17 cellular contexts compared by ENCODE assay signal in the genomic region with DNA sequence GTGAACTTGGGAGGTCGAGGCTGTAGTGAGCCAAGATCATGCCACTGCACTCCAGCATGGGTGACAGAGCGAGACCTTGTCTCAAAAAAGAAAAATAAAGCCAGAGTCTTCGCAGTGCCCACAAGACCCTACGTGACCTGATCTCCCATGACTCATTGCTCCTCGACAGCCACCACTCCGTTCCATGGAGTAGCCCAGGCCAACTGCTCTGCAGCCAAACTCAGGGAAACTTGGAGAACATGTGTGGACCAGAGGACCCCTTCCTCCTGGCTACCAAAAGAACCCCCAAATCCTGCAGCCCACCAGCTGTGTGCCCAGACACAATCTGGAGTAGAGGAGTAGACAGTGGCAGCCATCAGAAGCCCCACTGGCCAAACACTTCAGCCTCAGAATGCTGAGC. TPM values are rescaled to one million over a fixed set of nuclear protein-coding genes. Genes with fewer than 3 reads are reported as not detected.
DNase-seq lines count a peak whose midpoint lies in the region; ATAC-seq and TF ChIP-seq lines count a peak whose summit lies in the region.
"Had no signal": no experiment of that assay in that cellular context is flagged by ENCODE, and none has a peak within 500 bp of the region (broad histone marks: within the 10 kb centered on the region; RNA-seq: fewer than 3 reads in every experiment).

No MANE protein-coding gene starts in this region.

- H3K27ac Mint-ChIP-seq in activated T-cell treated with anti-CD3 and anti-CD28 coated beads, Interleukin-2, amount 50 U/mL, for 72 hours, result no peak overlapping the region
- peak overlapping the region; percentile 60 for H3K27ac Mint-ChIP-seq in stimulated activated naive B cell treated with anti-CD40 and anti-IgM and Interleukin-4, amounts not matched to agents 10 μg/mL and 1 μg/mL and 100 μg/mL, for 72 hours
- H3K27ac Mint-ChIP-seq: HFFc6 had no signal

- H3K4me3 Mint-ChIP-seq in activated T-cell treated with anti-CD3 and anti-CD28 coated beads, Interleukin-2, amount 50 U/mL, for 72 hours, result peak overlapping the region; percentile 93 to 97
- no peak overlapping the region for H3K4me3 Mint-ChIP-seq in stimulated activated naive B cell treated with anti-CD40 and anti-IgM and Interleukin-4, amounts not matched to agents 10 μg/mL and 1 μg/mL and 100 μg/mL, for 72 hours
- H3K4me3 Mint-ChIP-seq: HFFc6 had no signal

- peaks cover 85% of the 10 kb centered on the region for H3K4me1 Mint-ChIP-seq in activated T-cell treated with anti-CD3 and anti-CD28 coated beads, Interleukin-2, amount 50 U/mL, for 72 hours (ENCODE audit: low read depth)
- H3K4me1 Mint-ChIP-seq in stimulated activated naive B cell treated with anti-CD40 and anti-IgM and Interleukin-4, amounts not matched to agents 10 μg/mL and 1 μg/mL and 100 μg/mL, for 72 hours, result peaks cover 20 to 26% of the 10 kb centered on the region in 2 donors

- no peak for ATAC-seq in activated T-cell treated with anti-CD3 and anti-CD28 coated beads, Interleukin-2, amount 50 U/mL, for 72 hours (replicated peaks in 1 of 2)
- ATAC-seq in stimulated activated naive B cell treated with anti-CD40 and anti-IgM and Interleukin-4, amounts not matched to agents 10 μg/mL and 1 μg/mL and 100 μg/mL, for 72 hours (replicated peaks), result no peak
- no peak for ATAC-seq in left lobe of liver

- H3K4me1 ChIP-seq in colonic mucosa, result peaks cover 10% of the 10 kb centered on the region

- no peak for DNase-seq in activated T-cell treated with anti-CD3 and anti-CD28 coated beads, Interleukin-2, amount 50 U/mL, for 72 hours
- DNase-seq in activated T-cell treated with anti-CD3 and anti-CD28 coated beads for 4 hours (no peak), D341Med (ENCODE audit: low spot score) (peak; percentile 1), colonic mucosa (peak; percentile 13), NCI-H774 (lab: John Stamatoyannopoulos, UW) (no peak), left lobe of liver (ENCODE audit: low spot score) (no peak), COLO668 (lab: John Stamatoyannopoulos, UW; ENCODE audit: unreplicated experiment) (no peak)
- DNase-seq in stimulated activated naive B cell treated with anti-CD40 and anti-IgM and Interleukin-4, amounts not matched to agents 10 μg/mL and 1 μg/mL and 100 μg/mL, for 72 hours, result no peak
- DNase-seq: AML-193, DMS153, EL, HFFc6, MM.1S, NCI-H2029, NCI-H510A, SHP77 had no signal

- H3K9me3 Mint-ChIP-seq in activated T-cell treated with anti-CD3 and anti-CD28 coated beads, Interleukin-2, amount 50 U/mL, for 72 hours, result peaks cover 1 to 9% of the 10 kb centered on the region in 2 donors
- peaks cover 0 to 5% of the 10 kb centered on the region in 2 donors for H3K9me3 Mint-ChIP-seq in stimulated activated naive B cell treated with anti-CD40 and anti-IgM and Interleukin-4, amounts not matched to agents 10 μg/mL and 1 μg/mL and 100 μg/mL, for 72 hours

- intact Hi-C loops in colonic mucosa (cut with DNase I), result no loop called here

- no peak for TF ChIP-seq CTCF in colonic mucosa (IDR thresholded peaks at IDR 0.05)

- no peaks in the 10 kb centered on the region for H3K36me3 ChIP-seq in colonic mucosa

- H3K4me3 ChIP-seq in colonic mucosa, result no peak overlapping the region

- no peaks in the 10 kb centered on the region for H3K27me3 ChIP-seq in colonic mucosa

- H3K27ac ChIP-seq in colonic mucosa, result no peak overlapping the region
- H3K27ac ChIP-seq: KMS-11 had no signal

- H3K36me3 Mint-ChIP-seq in activated T-cell treated with anti-CD3 and anti-CD28 coated beads, Interleukin-2, amount 50 U/mL, for 72 hours (ENCODE audit: insufficient read depth in 2 of 2), result peaks cover 0 to 7% of the 10 kb centered on the region in 2 donors
- peaks cover 0 to 8% of the 10 kb centered on the region in 2 donors for H3K36me3 Mint-ChIP-seq in stimulated activated naive B cell treated with anti-CD40 and anti-IgM and Interleukin-4, amounts not matched to agents 10 μg/mL and 1 μg/mL and 100 μg/mL, for 72 hours

- no peaks in the 10 kb centered on the region for H3K9me3 ChIP-seq in colonic mucosa

- H3K27me3 Mint-ChIP-seq in activated T-cell treated with anti-CD3 and anti-CD28 coated beads, Interleukin-2, amount 50 U/mL, for 72 hours (ENCODE audit: low read depth), result no peaks in the 10 kb centered on the region
- H3K27me3 Mint-ChIP-seq in stimulated activated naive B cell treated with anti-CD40 and anti-IgM and Interleukin-4, amounts not matched to agents 10 μg/mL and 1 μg/mL and 100 μg/mL, for 72 hours, result peaks cover 0 to 6% of the 10 kb centered on the region in 2 donors

- no peak overlapping the region for H3K9ac ChIP-seq in colonic mucosa (ENCODE audit: low read depth in 2 of 2, low read length in 2 of 2)
- H3K9ac ChIP-seq: KMS-11 had no signal

RNA-seq across cellular contexts. Expression of a gene that starts 32.1 kb away (rescaled TPM):
- total RNA-seq in activated T-cell treated with anti-CD3 and anti-CD28 coated beads, Interleukin-2, amount 50 U/mL, for 72 hours, result 100 to 1,000 TPM; 317 to 370 TPM
- total RNA-seq in colonic mucosa (100 to 1,000 TPM; 146 to 153 TPM), left lobe of liver (60.8 TPM)

Comparison
In these comparisons a context has a peak if more than half of its experiments do, and no peak if none do; other contexts are left out.
1. DNase-seq: peak in D341Med (single experiment) and colonic mucosa (single experiment); none in activated T-cell treated with anti-CD3 and anti-CD28 coated beads, Interleukin-2, amount 50 U/mL, for 72 hours (0 of 2), activated T-cell treated with anti-CD3 and anti-CD28 coated beads for 4 hours (single experiment), stimulated activated naive B cell treated with anti-CD40 and anti-IgM and Interleukin-4, amounts not matched to agents 10 μg/mL and 1 μg/mL and 100 μg/mL, for 72 hours (single experiment), NCI-H774 (single experiment), left lobe of liver (single experiment) and COLO668 (single experiment).
2. H3K4me3 Mint-ChIP-seq: peak in activated T-cell treated with anti-CD3 and anti-CD28 coated beads, Interleukin-2, amount 50 U/mL, for 72 hours (2 of 2); none in stimulated activated naive B cell treated with anti-CD40 and anti-IgM and Interleukin-4, amounts not matched to agents 10 μg/mL and 1 μg/mL and 100 μg/mL, for 72 hours (0 of 2).